Comparison of ENCODE assay signal across 9 cellular contexts in genomic region chr4:184348311-184349233, GRCh38.
DNase-seq lines count a peak whose midpoint lies in the region; ATAC-seq and TF ChIP-seq lines count a peak whose summit lies in the region.
"Had no signal": no experiment of that assay in that cellular context is flagged by ENCODE, and none has a peak within 500 bp of the region (broad histone marks: within the 10 kb centered on the region; RNA-seq: fewer than 3 reads in every experiment).

No MANE protein-coding gene starts in this region.

- ATAC-seq in HG02588 (IDR thresholded peaks at IDR 0.05; ENCODE audit: unreplicated experiment) (no peak), HG02870 (IDR thresholded peaks at IDR 0.05; ENCODE audit: unreplicated experiment) (no peak)

- no peak overlapping the region for H3K27ac ChIP-seq in SU-DHL-6 (ENCODE audit: low read depth, low read length)
- peak overlapping the region; percentile 92 for H3K27ac ChIP-seq in left ventricle myocardium inferior (replicated peaks)
- H3K27ac ChIP-seq in prostate gland: peak overlapping the region; percentile 68 to 81
- no peak overlapping the region for H3K27ac ChIP-seq in SJCRH30

- H3K9me3 ChIP-seq in SU-DHL-6 (ENCODE audit: insufficient read depth, low read length): no peaks in the 10 kb centered on the region
- H3K9me3 ChIP-seq in left ventricle myocardium inferior (replicated peaks): no peaks in the 10 kb centered on the region
- H3K9me3 ChIP-seq in prostate gland: no peaks in the 10 kb centered on the region
- no peaks in the 10 kb centered on the region for H3K9me3 ChIP-seq in SJCRH30 (replicated peaks)

- peaks cover 9% of the 10 kb centered on the region; the same call in 1 of the 2 replicates for H3F3A ChIP-seq in SU-DHL-6 (ENCODE audit: insufficient read depth)

- no peaks in the 10 kb centered on the region for H3K27me3 ChIP-seq in SU-DHL-6 (ENCODE audit: low read length)
- H3K27me3 ChIP-seq in left ventricle myocardium inferior (ENCODE audit: low read depth): no peaks in the 10 kb centered on the region
- no peaks in the 10 kb centered on the region for H3K27me3 ChIP-seq in prostate gland (replicated peaks; ENCODE audit: insufficient read depth)
- no peaks in the 10 kb centered on the region for H3K27me3 ChIP-seq in SJCRH30

- peak; percentile 43 for DNase-seq in left ventricle myocardium inferior
- DNase-seq in prostate gland (ENCODE audit: low spot score): peak; percentile 29
- no peak for DNase-seq in retina
- no peak for DNase-seq in SJCRH30
- DNase-seq: DND-41 had no signal

- TF ChIP-seq POLR2A in prostate gland (IDR thresholded peaks at IDR 0.05): peak; percentile 11

- 68% methylated on average over 15 of the region's 15 CpGs for WGBS in prostate gland

- no peaks in the 10 kb centered on the region for H4K20me1 ChIP-seq in SU-DHL-6 (ENCODE audit: low read depth, low read length)

- intact Hi-C loops in left ventricle myocardium inferior (cut with micrococcal nuclease): no loop called here
- intact Hi-C loops in prostate gland (cut with DNase I): no loop called here

- no peaks in the 10 kb centered on the region for H3K9me2 ChIP-seq in SU-DHL-6 (replicated peaks; ENCODE audit: insufficient read depth, low read length)

- H3K36me3 ChIP-seq in SU-DHL-6 (ENCODE audit: low read length): no peaks in the 10 kb centered on the region
- no peaks in the 10 kb centered on the region for H3K36me3 ChIP-seq in left ventricle myocardium inferior
- no peaks in the 10 kb centered on the region for H3K36me3 ChIP-seq in prostate gland
- H3K36me3 ChIP-seq in SJCRH30: no peaks in the 10 kb centered on the region

- no peak overlapping the region for H3K9ac ChIP-seq in SU-DHL-6 (ENCODE audit: low read length)

- H3K4me1 ChIP-seq in left ventricle myocardium inferior: peaks cover 58% of the 10 kb centered on the region
- peaks cover 8% of the 10 kb centered on the region for H3K4me1 ChIP-seq in prostate gland (replicated peaks)
- 0 out of 2 replicates have a peak, but pooled peaks cover 2% of the 10 kb centered on the region for H3K4me1 ChIP-seq in SJCRH30

- H3K4me2 ChIP-seq in SU-DHL-6 (ENCODE audit: low read depth, low read length, poor library complexity, severe bottlenecking): peak overlapping the region; percentile 62

- no peaks in the 10 kb centered on the region for H3K79me2 ChIP-seq in SU-DHL-6 (ENCODE audit: insufficient read depth, low read length)

- peak overlapping the region; percentile 93; the same call in 1 of the 2 replicates for H3K4me3 ChIP-seq in GM08714 (ENCODE audit: low read length)
- no peak overlapping the region for H3K4me3 ChIP-seq in SU-DHL-6 (ENCODE audit: insufficient read depth, low read length, poor library complexity, severe bottlenecking)
- H3K4me3 ChIP-seq in left ventricle myocardium inferior: no peak overlapping the region
- no peak overlapping the region for H3K4me3 ChIP-seq in prostate gland
- H3K4me3 ChIP-seq in SJCRH30: no peak overlapping the region

- TF ChIP-seq CTCF in SU-DHL-6 (IDR thresholded peaks at IDR 0.05; ENCODE audit: insufficient read depth, low read length, poor library complexity, severe bottlenecking) (no peak), left ventricle myocardium inferior (IDR thresholded peaks at IDR 0.05; ENCODE audit: borderline replicate concordance) (no peak), prostate gland (IDR thresholded peaks at IDR 0.05) (no peak)

- no peak overlapping the region for H2AFZ ChIP-seq in SU-DHL-6 (ENCODE audit: low read depth, low read length, severe bottlenecking)

Comparison
In these comparisons a context has a peak if more than half of its experiments do, and no peak if none do; other contexts are left out.
1. H3K27ac ChIP-seq: peak in left ventricle myocardium inferior (single experiment) and prostate gland (2 of 2); none in SU-DHL-6 (single experiment) and SJCRH30 (single experiment).
2. DNase-seq: peak in left ventricle myocardium inferior (single experiment) and prostate gland (single experiment); none in retina (single experiment) and SJCRH30 (0 of 2).